In the genomic region with DNA sequence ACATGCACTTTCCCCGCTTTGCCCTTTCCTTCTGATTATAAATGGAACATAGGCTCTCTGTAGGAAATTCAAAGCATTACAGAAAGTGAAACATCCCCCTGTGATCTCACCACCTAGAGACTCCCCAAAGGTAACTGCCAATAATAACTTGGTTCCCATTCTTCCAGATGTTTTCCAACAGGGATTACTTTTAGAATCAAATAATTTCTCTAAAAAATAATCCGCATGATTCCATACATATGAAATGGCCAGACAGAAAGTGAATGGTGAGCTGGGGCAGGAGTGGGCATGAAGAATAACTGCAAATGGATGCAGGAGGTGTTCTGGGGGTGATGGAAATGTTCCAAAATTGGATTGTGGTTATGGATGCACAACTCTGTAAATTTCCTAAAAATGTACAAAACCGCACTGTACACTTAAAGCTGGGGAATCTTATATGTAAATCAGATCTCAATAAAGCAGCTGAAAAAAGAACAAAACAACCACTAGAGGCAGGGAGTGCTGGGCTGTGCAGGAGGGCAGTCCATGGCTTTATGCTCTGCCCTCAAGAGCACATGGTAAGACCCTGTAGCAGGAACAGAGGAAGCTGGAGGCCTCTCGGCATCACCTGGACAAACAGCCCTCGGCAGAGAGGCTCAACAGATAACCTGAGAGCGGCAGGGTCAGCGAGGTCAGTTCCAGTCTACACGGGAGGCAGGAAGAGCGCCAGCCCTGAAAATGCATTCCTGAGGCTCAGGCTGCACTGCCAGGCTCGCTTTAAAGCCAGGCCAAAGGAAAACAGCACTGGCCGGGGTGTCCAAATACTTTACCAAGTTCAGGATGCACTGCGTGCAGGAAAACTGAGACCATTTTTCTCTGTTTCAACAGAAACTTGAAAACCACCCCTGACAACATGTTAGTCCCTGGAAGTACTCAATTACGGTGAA, we compare ENCODE assay signal across 8 cellular contexts. TPM values are rescaled to one million over a fixed set of nuclear protein-coding genes. Genes with fewer than 3 reads are reported as not detected.
DNase-seq lines count a peak whose midpoint lies in the region; ATAC-seq, FAIRE-seq and TF ChIP-seq lines count a peak whose summit lies in the region.

No MANE protein-coding gene starts in this region.

- TF ChIP-seq EP300 in ovary (IDR thresholded peaks at IDR 0.05) = no peak

- H3K27me3 ChIP-seq in PC-9 (ENCODE audit: insufficient read depth, low read depth) (no peaks in the 10 kb centered on the region), endothelial cell of umbilical vein (ENCODE audit: control insufficient read depth in 2 of 2, insufficient read depth in 2 of 2, low read length in 2 of 2) (no peaks in the 10 kb centered on the region), ovary (no peaks in the 10 kb centered on the region), small intestine (ENCODE audit: control insufficient read depth in 2 of 2, insufficient read depth in 2 of 2, low read length in 2 of 2) (no peaks in the 10 kb centered on the region)

- intact Hi-C loops in PC-9 (cut with micrococcal nuclease; ENCODE audit: unreplicated experiment) (no loop called here), endothelial cell of umbilical vein (cut with micrococcal nuclease) (loop anchor here (1.0 kb wide), 1 partner anchor 7 kb away; no protein-coding TSS in a partner anchor), ovary (cut with DNase I) (loop anchor here in 1 of 4 donors (10.0 kb wide), 1 partner anchor 51 kb away; no protein-coding TSS in a partner anchor)

- FAIRE-seq in endothelial cell of umbilical vein (lab: Jason Lieb, UNC) = peak; percentile 67
- no peak for FAIRE-seq in small intestine (lab: Jason Lieb, UNC)

- H3K9ac ChIP-seq in endothelial cell of umbilical vein (replicated peaks; ENCODE audit: extremely low read depth, insufficient read depth, low read length) = no peak overlapping the region

- H2AFZ ChIP-seq in PC-9 (no peak overlapping the region), endothelial cell of umbilical vein (ENCODE audit: low read depth, low read length) (no peak overlapping the region)

- no peak for ATAC-seq in HG03521 (IDR thresholded peaks at IDR 0.05; ENCODE audit: unreplicated experiment)
- no peak for ATAC-seq in HG03520 (IDR thresholded peaks at IDR 0.05; ENCODE audit: unreplicated experiment)

- POLR2A ChIA-PET in PC-9 (lab: Charles Lee; ENCODE audit: unreplicated experiment) = interaction anchor here (0.5 to 0.6 kb wide), 2 partner anchors 34 to 134 kb away, joined by 3 read pairs; a partner anchor contains a TSS
- POLR2A ChIA-PET in endothelial cell of umbilical vein (lab: Charles Lee) = no interaction called here

- peaks cover 21% of the 10 kb centered on the region for H4K20me1 ChIP-seq in PC-9 (ENCODE audit: insufficient read depth)
- peaks cover 3% of the 10 kb centered on the region for H4K20me1 ChIP-seq in endothelial cell of umbilical vein (replicated peaks; ENCODE audit: control insufficient read depth, extremely low read depth, insufficient read depth, low read length)

- peak; percentile 19 for DNase-seq in GM12865 (ENCODE audit: low read depth)
- DNase-seq in PC-9 = peak; percentile 50 to 59
- peak; percentile 74 for DNase-seq in endothelial cell of umbilical vein (ENCODE audit: low read depth, low spot score)
- peak in 2 of 5 donors; percentile 41 to 73 for DNase-seq in ovary
- no peak for DNase-seq in small intestine
- DNase-seq in NK-92 treated with Interleukin-12 subunit alpha and Interleukin-12 subunit beta, amount 100 ng/mL, for 24 hours (lab: John Stamatoyannopoulos, UW) = no peak

- no peak for TF ChIP-seq CTCF in GM12865 (IDR thresholded peaks at IDR 0.05; ENCODE audit: insufficient read depth, low read depth, low read length, missing control alignments)
- no peak for TF ChIP-seq CTCF in PC-9 (conservative IDR thresholded peaks at IDR 0.05)
- TF ChIP-seq CTCF in endothelial cell of umbilical vein (IDR thresholded peaks at IDR 0.05; ENCODE audit: extremely low read depth in 1 of 2, insufficient read depth in 1 of 2, low read depth in 1 of 2, low read length in 2 of 2) = peak; percentile 37 to 50
- TF ChIP-seq CTCF in ovary (IDR thresholded peaks at IDR 0.05) = peak in 1 of 3 donors; percentile 19

- H3K27ac ChIP-seq in PC-9 (no peak overlapping the region), endothelial cell of umbilical vein (ENCODE audit: insufficient read depth, low read depth, low read length) (no peak overlapping the region), ovary (peak overlapping the region; percentile 54 to 61), small intestine (ENCODE audit: low read depth in 1 of 2, low read length in 1 of 2) (peak overlapping the region in 1 of 2 donors; percentile 73)

- dilution Hi-C loops in endothelial cell of umbilical vein (cut with MboI; ENCODE audit: extremely low pct_ligation_motif_present, low sequenced_read_pairs) = no loop called here

- 18 to 26% (median 19%) methylated on average over 13 of the region's 13 CpGs for WGBS in ovary, 3 donors
- 37 to 58% (median 40%) methylated on average over 13 of the region's 13 CpGs for WGBS in small intestine, 3 donors

- CTCF ChIA-PET in PC-9 (lab: Charles Lee) (no interaction called here), endothelial cell of umbilical vein (lab: Charles Lee) (interaction anchor here (0.6 to 1.5 kb wide), 12 partner anchors 12 to 208 kb away, joined by 3 to 4 read pairs (median 3); no protein-coding TSS in a partner anchor)

- no peak overlapping the region for H3K4me3 ChIP-seq in GM12865 (ENCODE audit: low read depth, low read length)
- H3K4me3 ChIP-seq in PC-9 = no peak overlapping the region
- no peak overlapping the region for H3K4me3 ChIP-seq in endothelial cell of umbilical vein (replicated peaks in 1 of 3; ENCODE audit: insufficient read depth in 1 of 3, low read depth in 1 of 3, low read length in 3 of 3)
- H3K4me3 ChIP-seq in ovary = no peak overlapping the region
- no peak overlapping the region for H3K4me3 ChIP-seq in small intestine (ENCODE audit: low read depth in 1 of 2, low read length in 2 of 2)

- H3K4me1 ChIP-seq in PC-9 (replicated peaks; ENCODE audit: insufficient read depth) (peaks cover 41% of the 10 kb centered on the region), endothelial cell of umbilical vein (ENCODE audit: control insufficient read depth, extremely low read depth, insufficient read depth, low read length) (peaks cover 47% of the 10 kb centered on the region), ovary (ENCODE audit: insufficient read depth) (peaks cover 48% of the 10 kb centered on the region), small intestine (ENCODE audit: control insufficient read depth in 2 of 2, insufficient read depth in 1 of 2, low read depth in 1 of 2, low read length in 1 of 2) (peaks cover 8 to 16% of the 10 kb centered on the region in 2 donors)

- H3F3A ChIP-seq in PC-9 (ENCODE audit: insufficient read depth, low read depth) = peaks cover 33% of the 10 kb centered on the region

- no TSS peak for BruUV-seq in PC-9 (replicated peaks; lab: Mats Ljungman, UMichigan)
- no TSS peak for BruUV-seq in endothelial cell of umbilical vein (replicated peaks; lab: Mats Ljungman, UMichigan)

- H3K9me2 ChIP-seq in PC-9 (ENCODE audit: insufficient read depth) = no peaks in the 10 kb centered on the region

- no peak for TF ChIP-seq POLR2A in endothelial cell of umbilical vein (IDR thresholded peaks at IDR 0.05; ENCODE audit: low read depth, low read length)
- TF ChIP-seq POLR2A in ovary (IDR thresholded peaks at IDR 0.05) = no peak

- no peaks in the 10 kb centered on the region for H3K36me3 ChIP-seq in PC-9 (ENCODE audit: low read depth)
- H3K36me3 ChIP-seq in endothelial cell of umbilical vein (ENCODE audit: control insufficient read depth in 2 of 2, extremely low read depth in 1 of 2, insufficient read depth in 2 of 2, low read length in 2 of 2) = no peaks in the 10 kb centered on the region
- no peaks in the 10 kb centered on the region for H3K36me3 ChIP-seq in ovary
- peaks cover 0 to 2% of the 10 kb centered on the region in 2 donors for H3K36me3 ChIP-seq in small intestine (ENCODE audit: control insufficient read depth in 2 of 2, insufficient read depth in 2 of 2, low read length in 2 of 2)

- no peaks in the 10 kb centered on the region for H3K9me3 ChIP-seq in PC-9 (ENCODE audit: insufficient read depth, low read depth)
- H3K9me3 ChIP-seq in endothelial cell of umbilical vein (replicated peaks; ENCODE audit: control insufficient read depth, insufficient read depth, low read length) = no peaks in the 10 kb centered on the region
- no peaks in the 10 kb centered on the region for H3K9me3 ChIP-seq in ovary
- no peaks in the 10 kb centered on the region for H3K9me3 ChIP-seq in small intestine (ENCODE audit: control insufficient read depth, low read depth)

- H3K9me1 ChIP-seq in endothelial cell of umbilical vein (replicated peaks; ENCODE audit: control insufficient read depth, extremely low read depth, insufficient read depth, low read length) = no peaks in the 10 kb centered on the region

- H3K79me2 ChIP-seq in PC-9 (ENCODE audit: low read depth) (peaks cover 82% of the 10 kb centered on the region), endothelial cell of umbilical vein (ENCODE audit: control insufficient read depth, insufficient read depth, low read length) (peaks cover 82% of the 10 kb centered on the region)

- H3K4me2 ChIP-seq in PC-9 = peak overlapping the region; percentile 23; the same call in 1 of the 2 replicates
- no peak overlapping the region for H3K4me2 ChIP-seq in endothelial cell of umbilical vein (ENCODE audit: insufficient read depth, low read length)

TF ChIP-seq in endothelial cell of umbilical vein, 7 proteins besides CTCF, POLR2A, EP300 and RAD21 (continues in another document):
- TF ChIP-seq POLR2AphosphoS5 (IDR thresholded peaks at IDR 0.05; ENCODE audit: insufficient read depth, low read depth, low read length) (no peak), FOS (IDR thresholded peaks at IDR 0.05; ENCODE audit: borderline replicate concordance, insufficient read depth, low read length) (no peak), MYC (IDR thresholded peaks at IDR 0.05; ENCODE audit: low read depth, low read length) (no peak)
- TF ChIP-seq, protein P1, sequence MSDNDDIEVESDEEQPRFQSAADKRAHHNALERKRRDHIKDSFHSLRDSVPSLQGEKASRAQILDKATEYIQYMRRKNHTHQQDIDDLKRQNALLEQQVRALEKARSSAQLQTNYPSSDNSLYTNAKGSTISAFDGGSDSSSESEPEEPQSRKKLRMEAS (IDR thresholded peaks at IDR 0.05; ENCODE audit: insufficient read depth, insufficient read length) = no peak

RNA-seq across cellular contexts. Expression of a gene that starts 39.7 kb away (rescaled TPM):
- total RNA-seq in PC-9 (2021) (222 and 274 TPM in 2 replicates), endothelial cell of umbilical vein (339 and 347 TPM in 2 replicates), ovary (100 to 1,000 TPM in 5 of 7 donors, 10 to 100 TPM in 2; 85.0 to 347 (median 258) TPM)
- polyA plus RNA-seq in endothelial cell of umbilical vein (145 and 196 TPM in 2 replicates), ovary (100 to 1,000 TPM; 253 to 391 TPM), small intestine (100 to 1,000 TPM; 262 to 292 (median 289) TPM)
- polyA plus RNA-seq in endothelial cell of umbilical vein (2011; cell fraction: cytosol; rRNA removed) = 324 and 349 TPM in 2 replicates
- polyA plus RNA-seq in endothelial cell of umbilical vein (2011; cell fraction: nucleus; rRNA removed) = 134 and 156 TPM in 2 replicates
- 289 and 327 TPM in 2 replicates for polyA plus RNA-seq in endothelial cell of umbilical vein (2012)
- 88.2 and 117 TPM in 2 replicates for polyA minus RNA-seq in endothelial cell of umbilical vein
- polyA minus RNA-seq in endothelial cell of umbilical vein (2011; cell fraction: cytosol; rRNA and poly(A)+ RNA removed) = 35.2 TPM
- polyA minus RNA-seq in endothelial cell of umbilical vein (2011; cell fraction: nucleus; rRNA and poly(A)+ RNA removed) = 33.1 and 43.8 TPM in 2 replicates

Comparison
In these comparisons a context has a peak if more than half of its experiments do, and no peak if none do; other contexts are left out.
1. DNase-seq: peak in GM12865 (single experiment), PC-9 (2 of 2) and endothelial cell of umbilical vein (single experiment); none in small intestine (single experiment) and NK-92 treated with Interleukin-12 subunit alpha and Interleukin-12 subunit beta, amount 100 ng/mL, for 24 hours (single experiment).
2. CTCF ChIP-seq: peak in endothelial cell of umbilical vein (2 of 2); none in GM12865 (single experiment) and PC-9 (single experiment).
3. H3K27ac ChIP-seq: peak in ovary (2 of 2); none in PC-9 (single experiment) and endothelial cell of umbilical vein (single experiment).